ENCODE assay signal across 20 cellular contexts in genomic region chr10:89978081-89978480, GRCh38.
"Had no signal": no experiment of that assay in that cellular context is flagged by ENCODE, and none has a peak within 500 bp of the region (broad histone marks: within the 10 kb centered on the region; RNA-seq: fewer than 3 reads in every experiment).

No MANE protein-coding gene starts in this region.

- H3K4me1 Mint-ChIP-seq: activated naive CD4-positive, alpha-beta T cell treated with anti-CD3 and anti-CD28 coated beads, Interleukin-2, amount 50 U/mL, for 24 hours; T-helper 17 cell had no signal

- H3K9me3 Mint-ChIP-seq: activated CD8-positive, alpha-beta T cell treated with anti-CD3 and anti-CD28 coated beads for 36 hours; activated naive CD4-positive, alpha-beta T cell treated with anti-CD3 and anti-CD28 coated beads, Interleukin-2, amount 50 U/mL, for 24 hours; activated T-helper 1 cell treated with anti-CD3 and anti-CD28 coated beads, Interleukin-12 subunit alpha, Interleukin-12 subunit beta, Interleukin-2, Interleukin-4 antibody, amounts not matched to agents 30 ng/mL and 10 ng/mL and 1 ng/mL, durations not matched to agents 14 hours and 24 hours and 36 hours had no signal

- ATAC-seq: activated CD8-positive, alpha-beta T cell treated with anti-CD3 and anti-CD28 coated beads for 36 hours; PC-3; T-helper 17 cell had no signal

- H3K36me3 Mint-ChIP-seq: activated naive CD4-positive, alpha-beta T cell treated with anti-CD3 and anti-CD28 coated beads, Interleukin-2, amount 50 U/mL, for 24 hours had no signal

- DNase-seq: activated CD4-positive, CD25-positive, alpha-beta regulatory T cell; activated CD8-positive, alpha-beta memory T cell treated with anti-CD3 and anti-CD28 coated beads, Interleukin-2, amount 50 U/mL, for 4 hours; activated CD8-positive, alpha-beta T cell treated with anti-CD3 and anti-CD28 coated beads for 36 hours; activated effector memory CD4-positive, alpha-beta T cell treated with Interleukin-2 at 50 U/mL for 16 hours; activated naive CD4-positive, alpha-beta T cell; aorta; caudate nucleus; colonic mucosa; NCI-H1105; NCI-H1436; NCI-H1694 treated with DMSO at 0.1 percent for 48 hours; NCI-H2081; NCI-H510A treated with DMSO at 0.1 percent for 48 hours; NCI-H69; PC-3; SHP77 treated with DMSO at 0.1 percent for 48 hours; T-helper 17 cell; T1000 had no signal

- H3K27ac Mint-ChIP-seq: activated CD8-positive, alpha-beta T cell treated with anti-CD3 and anti-CD28 coated beads for 36 hours; activated naive CD4-positive, alpha-beta T cell treated with anti-CD3 and anti-CD28 coated beads, Interleukin-2, amount 50 U/mL, for 24 hours; activated T-helper 1 cell treated with anti-CD3 and anti-CD28 coated beads, Interleukin-12 subunit alpha, Interleukin-12 subunit beta, Interleukin-2, Interleukin-4 antibody, amounts not matched to agents 30 ng/mL and 10 ng/mL and 1 ng/mL, durations not matched to agents 14 hours and 24 hours and 36 hours; T-helper 17 cell had no signal

- H3K4me3 Mint-ChIP-seq: activated CD8-positive, alpha-beta T cell treated with anti-CD3 and anti-CD28 coated beads for 36 hours; activated naive CD4-positive, alpha-beta T cell treated with anti-CD3 and anti-CD28 coated beads, Interleukin-2, amount 50 U/mL, for 24 hours; activated T-helper 1 cell treated with anti-CD3 and anti-CD28 coated beads, Interleukin-12 subunit alpha, Interleukin-12 subunit beta, Interleukin-2, Interleukin-4 antibody, amounts not matched to agents 30 ng/mL and 10 ng/mL and 1 ng/mL, durations not matched to agents 14 hours and 24 hours and 36 hours; T-helper 17 cell had no signal
